11 cellular contexts compared by ENCODE assay signal in genomic region chr6:137216875-137217553, GRCh38. TPM values are rescaled to one million over a fixed set of nuclear protein-coding genes. Genes with fewer than 3 reads are reported as not detected.
A peak's percentile ranks its signal among the peaks of the same experiment; 100 is the strongest.
DNase-seq lines count a peak whose midpoint lies in the region; ATAC-seq, FAIRE-seq and TF ChIP-seq lines count a peak whose summit lies in the region.
"Had no signal": no experiment of that assay in that cellular context is flagged by ENCODE, and none has a peak within 500 bp of the region (broad histone marks: within the 10 kb centered on the region; RNA-seq: fewer than 3 reads in every experiment).

No MANE protein-coding gene starts in this region.

- H3K27ac ChIP-seq in VCaP (peak overlapping the region; percentile 98; the same call in 1 of the 2 replicates), heart right ventricle (peak overlapping the region; percentile 86 to 100 (median 98)), small intestine (ENCODE audit: low read depth in 1 of 2, low read length in 1 of 2) (peak overlapping the region; percentile 91 to 98)

- intact Hi-C loops in heart right ventricle (cut with DNase I) = loop anchor here in 4 of 10 donors (5.0 to 10.0 kb wide), 4 partner anchors 45 to 122 kb away; no protein-coding TSS in a partner anchor

- peaks cover 0 to 4% (median 0%) of the 10 kb centered on the region in 9 donors for H3K36me3 ChIP-seq in heart right ventricle
- no peaks in the 10 kb centered on the region for H3K36me3 ChIP-seq in small intestine (ENCODE audit: control insufficient read depth in 2 of 2, insufficient read depth in 2 of 2, low read length in 2 of 2)

- no peak for FAIRE-seq in small intestine (lab: Jason Lieb, UNC)

- ATAC-seq in heart right ventricle (peak in 6 of 8 donors; percentile 12 to 36 (median 18)), GM18498 (IDR thresholded peaks at IDR 0.05; ENCODE audit: unreplicated experiment) (no peak)

- DNase-seq in HT-29 (ENCODE audit: low spot score) (peak; percentile 39), heart right ventricle (no peak), small intestine (peak; percentile 48), NCI-H2081 (lab: John Stamatoyannopoulos, UW) (no peak), NCI-H774 (lab: John Stamatoyannopoulos, UW) (no peak)
- no peak for DNase-seq in activated CD8-positive, alpha-beta memory T cell treated with anti-CD3 and anti-CD28 coated beads for 24 hours
- DNase-seq: effector memory CD4-positive, alpha-beta T cell; stimulated activated CD4-positive, alpha-beta T cell treated with anti-CD3 and anti-CD28 coated beads, Interleukin-2, amount 100 ng/mL, for 24 hours had no signal

- H3K4me1 ChIP-seq in heart right ventricle (peaks cover 19 to 87% (median 67%) of the 10 kb centered on the region in 9 donors), small intestine (ENCODE audit: control insufficient read depth in 2 of 2, insufficient read depth in 1 of 2, low read depth in 1 of 2, low read length in 1 of 2) (peaks cover 2 to 20% of the 10 kb centered on the region in 2 donors)

- H3K27me3 ChIP-seq in heart right ventricle (no peaks in the 10 kb centered on the region), small intestine (ENCODE audit: control insufficient read depth in 2 of 2, insufficient read depth in 2 of 2, low read length in 2 of 2) (no peaks in the 10 kb centered on the region)

- H3K4me3 ChIP-seq in heart right ventricle = peak overlapping the region; percentile 45 to 93 (median 84)
- peak overlapping the region; percentile 35 to 88 for H3K4me3 ChIP-seq in small intestine (ENCODE audit: low read depth in 1 of 2, low read length in 2 of 2)

- H3K9me3 ChIP-seq in heart right ventricle = no peaks in the 10 kb centered on the region
- H3K9me3 ChIP-seq in small intestine (ENCODE audit: control insufficient read depth, low read depth) = no peaks in the 10 kb centered on the region

- 18 to 22% methylated on average over 12 of the region's 12 CpGs for WGBS in heart right ventricle, 2 donors
- 16 to 41% (median 34%) methylated on average over 12 of the region's 12 CpGs for WGBS in small intestine, 3 donors

- TF ChIP-seq CTCF in VCaP (conservative IDR thresholded peaks at IDR 0.05) (no peak), heart right ventricle (IDR thresholded peaks at IDR 0.05) (no peak)

RNA-seq across cellular contexts. Expression of gene IFNGR1, which starts 2.2 kb away (rescaled TPM):
- 33.4 and 34.9 TPM in 2 replicates for total RNA-seq in HT-29 (2014; rRNA removed; shearing (Covaris generic))
- 100 to 1,000 TPM in 3 of 10 donors, 10 to 100 TPM in 7; 55.8 to 132 (median 78.7) TPM for total RNA-seq in heart right ventricle
- 100 to 1,000 TPM in 1 of 2 donors, 10 to 100 TPM in 1; 66.1 to 121 TPM for polyA plus RNA-seq in heart right ventricle
- polyA plus RNA-seq in small intestine = 100 to 1,000 TPM in 1 of 3 donors, 10 to 100 TPM in 2; 78.1 to 100 (median 80.5) TPM

RNA-seq across cellular contexts. Expression of gene IL22RA2, which starts 43.6 kb away (rescaled TPM):
- not detected in 2 replicates for total RNA-seq in HT-29 (2014; rRNA removed; shearing (Covaris generic))
- under 1 TPM in 1 of 10 donors, not detected in 9; 0.12 TPM for total RNA-seq in heart right ventricle
- polyA plus RNA-seq in heart right ventricle (not detected), small intestine (under 1 TPM in 1 of 3 donors, not detected in 2; 0.01 TPM)
- total RNA-seq: RPMI7951 had no signal

Comparison
In these comparisons a context has a peak if more than half of its experiments do, and no peak if none do; other contexts are left out.
1. DNase-seq: peak in HT-29 (single experiment) and small intestine (single experiment); none in heart right ventricle (0 of 2), NCI-H2081 (0 of 2), activated CD8-positive, alpha-beta memory T cell treated with anti-CD3 and anti-CD28 coated beads for 24 hours (single experiment) and NCI-H774 (single experiment).
2. Peak in every context shown above with its lines, with median percentiles within 50 percentile points of each other: H3K27ac ChIP-seq.